Comparison of ENCODE assay signal across 28 cellular contexts in genomic region chr2:8553643-8554042, GRCh38.
"Had no signal": no experiment of that assay in that cellular context is flagged by ENCODE, and none has a peak within 500 bp of the region (broad histone marks: within the 10 kb centered on the region; RNA-seq: fewer than 3 reads in every experiment).

No MANE protein-coding gene starts in this region.

- DNase-seq: activated CD4-positive, alpha-beta memory T cell treated with anti-CD3 and anti-CD28 coated beads for 36 hours; activated CD4-positive, alpha-beta T cell treated with anti-CD3 and anti-CD28 coated beads for 36 hours; activated CD4-positive, alpha-beta T cell treated with anti-CD3 and anti-CD28 coated beads, Interleukin-2, amount 10 ng/mL, durations not matched to agents 24 days and 14 days; activated CD4-positive, CD25-positive, alpha-beta regulatory T cell; activated CD4-positive, CD25-positive, alpha-beta regulatory T cell treated with anti-CD3 and anti-CD28 coated beads, Interleukin-2, amount 50 U/mL, for 72 hours; activated CD8-positive, alpha-beta memory T cell treated with anti-CD3 and anti-CD28 coated beads, Interleukin-2, amount 10 ng/mL, durations not matched to agents 7 days and 5 days; activated CD8-positive, alpha-beta memory T cell treated with anti-CD3 and anti-CD28 coated beads, Interleukin-2, amount 50 U/mL, for 4 hours; activated CD8-positive, alpha-beta T cell treated with anti-CD3 and anti-CD28 coated beads, Interleukin-2, amount 10 ng/mL, durations not matched to agents 7 days and 5 days; activated effector memory CD4-positive, alpha-beta T cell treated with Interleukin-2 at 50 U/mL for 16 hours; activated gamma-delta T cell treated with Interleukin-2 at 50 U/mL for 16 hours; activated naive CD4-positive, alpha-beta T cell treated with Interleukin-2 at 50 U/mL for 16 hours; activated naive CD8-positive, alpha-beta T cell treated with anti-CD3 and anti-CD28 coated beads, Interleukin-2, amount 10 ng/mL, durations not matched to agents 7 days and 5 days; activated T-cell treated with anti-CD3 and anti-CD28 coated beads, Interleukin-2, amount 50 U/mL, for 1 hour; activated T-cell treated with anti-CD3 and anti-CD28 coated beads, Interleukin-2, amount 50 U/mL, for 48 hours; anterior cingulate cortex; brain microvascular endothelial cell; dorsolateral prefrontal cortex; effector memory CD4-positive, alpha-beta T cell; endodermal cell; foreskin fibroblast; hippocampal formation; T-helper 17 cell; T1000 had no signal

- H3K36me3 ChIP-seq: brain microvascular endothelial cell had no signal

- H3K4me3 ChIP-seq: coronary artery, dorsolateral prefrontal cortex had no signal

- ATAC-seq: activated CD4-positive, alpha-beta T cell treated with anti-CD3 and anti-CD28 coated beads for 36 hours; activated CD8-positive, alpha-beta memory T cell treated with anti-CD3 and anti-CD28 coated beads, Interleukin-2, amount 10 ng/mL, durations not matched to agents 7 days and 5 days; activated CD8-positive, alpha-beta T cell treated with anti-CD3 and anti-CD28 coated beads, Interleukin-2, amount 10 ng/mL, durations not matched to agents 7 days and 5 days; esophagus mucosa; T-helper 17 cell had no signal

- H3K27me3 ChIP-seq: brain microvascular endothelial cell, dorsolateral prefrontal cortex had no signal

- FAIRE-seq: astrocyte, bronchial epithelial cell, frontal cortex had no signal

- H3K27ac ChIP-seq: brain microvascular endothelial cell, coronary artery, dorsolateral prefrontal cortex had no signal
